In genomic region chr1:111738133-111738435, GRCh38 we compare ENCODE assay signal across 8 cellular contexts. TPM values are rescaled to one million over a fixed set of nuclear protein-coding genes. Genes with fewer than 3 reads are reported as not detected.
DNase-seq lines count a peak whose midpoint lies in the region; ATAC-seq and TF ChIP-seq lines count a peak whose summit lies in the region.

No MANE protein-coding gene starts in this region.

- BruUV-seq in PC-3 (replicated peaks; lab: Mats Ljungman, UMichigan): no TSS peak

- H3K27ac ChIP-seq in DOHH2 (ENCODE audit: low read depth, low read length) (no peak overlapping the region), PC-3 (ENCODE audit: low read length) (no peak overlapping the region), esophagus (ENCODE audit: low read depth in 2 of 2, low read length in 1 of 2) (peak overlapping the region; percentile 84 to 88), rectal smooth muscle tissue (ENCODE audit: low read depth, low read length) (peak overlapping the region; percentile 93)

- peaks cover 19% of the 10 kb centered on the region for H3K27me3 ChIP-seq in DOHH2 (ENCODE audit: control insufficient read depth, low read length)
- H3K27me3 ChIP-seq in PC-3 (ENCODE audit: low read length): no peaks in the 10 kb centered on the region
- H3K27me3 ChIP-seq in esophagus (ENCODE audit: control insufficient read depth in 1 of 2, insufficient read depth in 2 of 2, low read length in 2 of 2): no peaks in the 10 kb centered on the region
- H3K27me3 ChIP-seq in rectal smooth muscle tissue (ENCODE audit: control insufficient read depth, insufficient read depth, low read length): no peaks in the 10 kb centered on the region

- intact Hi-C loops in PC-3 (cut with micrococcal nuclease): loop anchor here (2.0 kb wide), 1 partner anchor 23 kb away; no protein-coding TSS in a partner anchor

- H3K4me3 ChIP-seq in DOHH2 (ENCODE audit: low read length): peak overlapping the region; percentile 78
- H3K4me3 ChIP-seq in PC-3 (ENCODE audit: low read length): peak overlapping the region; percentile 64
- peak overlapping the region; percentile 52 to 58 for H3K4me3 ChIP-seq in esophagus (ENCODE audit: low read depth in 1 of 2, low read length in 2 of 2)
- peak overlapping the region; percentile 82 for H3K4me3 ChIP-seq in rectal smooth muscle tissue (ENCODE audit: low read length)

- CTCF ChIA-PET in PC-3 (lab: Charles Lee): interaction anchor here (0.6 kb wide), 1 partner anchor 12 kb away, joined by 3 read pairs; no protein-coding TSS in a partner anchor

- 10 to 19% methylated on average over 9 of the region's 9 CpGs for WGBS in esophagus, 2 donors

- H3K4me1 ChIP-seq in DOHH2 (ENCODE audit: control insufficient read depth, low read length) (peaks cover 37% of the 10 kb centered on the region), PC-3 (ENCODE audit: insufficient read depth, low read length) (peaks cover 20% of the 10 kb centered on the region; the same call in 1 of the 2 replicates), esophagus (ENCODE audit: control insufficient read depth in 2 of 2, insufficient read depth in 2 of 2, low read length in 1 of 2) (peaks cover 3 to 17% of the 10 kb centered on the region in 2 donors), rectal smooth muscle tissue (ENCODE audit: control insufficient read depth, insufficient read depth, low read length) (peaks cover 17% of the 10 kb centered on the region)

- H3K79me2 ChIP-seq in DOHH2 (ENCODE audit: control insufficient read depth, low read length): no peaks in the 10 kb centered on the region
- H3K79me2 ChIP-seq in PC-3 (ENCODE audit: low read length): no peaks in the 10 kb centered on the region

- ATAC-seq in PC-3: no peak
- no peak for ATAC-seq in HG02588 (IDR thresholded peaks at IDR 0.05; ENCODE audit: unreplicated experiment)
- no peak for ATAC-seq in GM18873 (IDR thresholded peaks at IDR 0.05; ENCODE audit: low FRiP score, unreplicated experiment)

- H4K20me1 ChIP-seq in DOHH2 (ENCODE audit: control insufficient read depth, insufficient read depth, low read depth, low read length) (no peaks in the 10 kb centered on the region), PC-3 (ENCODE audit: low read length) (no peaks in the 10 kb centered on the region)

- TF ChIP-seq CTCF in DOHH2 (IDR thresholded peaks at IDR 0.05; ENCODE audit: low read depth, low read length, poor library complexity, severe bottlenecking) (no peak), PC-3 (conservative IDR thresholded peaks at IDR 0.05; ENCODE audit: low read depth, low read length) (no peak)

- H2AFZ ChIP-seq in PC-3 (ENCODE audit: low read length): peak overlapping the region; percentile 94

- H3K9ac ChIP-seq in PC-3 (ENCODE audit: low read length): no peak overlapping the region; the same call in 1 of the 2 replicates
- H3K9ac ChIP-seq in rectal smooth muscle tissue (ENCODE audit: low read length): no peak overlapping the region

- H3K9me3 ChIP-seq in DOHH2 (ENCODE audit: control insufficient read depth, insufficient read depth, low read length) (no peaks in the 10 kb centered on the region), PC-3 (ENCODE audit: low read length) (no peaks in the 10 kb centered on the region), esophagus (ENCODE audit: control insufficient read depth in 2 of 2, insufficient read depth in 1 of 2, low read depth in 1 of 2, low read length in 1 of 2) (no peaks in the 10 kb centered on the region)

- POLR2A ChIA-PET in PC-3 (lab: Charles Lee; ENCODE audit: unreplicated experiment): no interaction called here

- no peaks in the 10 kb centered on the region for H3K36me3 ChIP-seq in DOHH2 (ENCODE audit: control insufficient read depth, low read length)
- no peaks in the 10 kb centered on the region for H3K36me3 ChIP-seq in PC-3 (ENCODE audit: low read depth, low read length)
- peaks cover 0 to 8% of the 10 kb centered on the region in 2 donors for H3K36me3 ChIP-seq in esophagus (ENCODE audit: control insufficient read depth in 2 of 2, insufficient read depth in 2 of 2, low read length in 1 of 2)
- no peaks in the 10 kb centered on the region for H3K36me3 ChIP-seq in rectal smooth muscle tissue (ENCODE audit: control insufficient read depth, insufficient read depth, low read length)

- H3K9me2 ChIP-seq in DOHH2 (replicated peaks; ENCODE audit: control insufficient read depth, low read length): no peaks in the 10 kb centered on the region
- H3K9me2 ChIP-seq in PC-3 (replicated peaks; ENCODE audit: low read length): no peaks in the 10 kb centered on the region

- H3F3A ChIP-seq in DOHH2 (ENCODE audit: control insufficient read depth, insufficient read depth): peaks cover 3% of the 10 kb centered on the region; the same call in 1 of the 2 replicates
- H3F3A ChIP-seq in PC-3 (ENCODE audit: low read length, unreplicated experiment): no peaks in the 10 kb centered on the region

- H3K4me2 ChIP-seq in DOHH2 (ENCODE audit: low read length) (peak overlapping the region; percentile 94), PC-3 (ENCODE audit: low read length) (peak overlapping the region; percentile 92)

- DNase-seq in PC-3 (no peak), H4 (ENCODE audit: low spot score) (no peak)
- no peak for DNase-seq in stimulated activated CD4-positive, alpha-beta T cell treated with anti-CD3 and anti-CD28 coated beads, Interleukin-4, amount 100 ng/mL, for 24 hours

RNA-seq across cellular contexts. Expression of gene INKA2, which starts 1.1 kb away (rescaled TPM):
- 0.11 TPM in 1 of 2 replicates, not detected in the other for total RNA-seq in PC-3 (2014; rRNA removed)
- polyA plus RNA-seq in esophagus: 1 to 10 TPM; 1.2 to 3.0 TPM
- total RNA-seq in H4 (2014; rRNA removed; shearing (Covaris generic)): 3.7 and 4.4 TPM in 2 replicates

RNA-seq across cellular contexts. Expression of gene DDX20, which starts 17.6 kb away (rescaled TPM):
- 21.6 and 22.2 TPM in 2 replicates for total RNA-seq in PC-3 (2014; rRNA removed)
- 1 to 10 TPM; 3.2 to 4.2 TPM for polyA plus RNA-seq in esophagus
- total RNA-seq in H4 (2014; rRNA removed; shearing (Covaris generic)): 20.0 and 22.7 TPM in 2 replicates

Comparison
In these comparisons a context has a peak if more than half of its experiments do, and no peak if none do; other contexts are left out.
1. H3K27ac ChIP-seq: peak in esophagus (2 of 2) and rectal smooth muscle tissue (single experiment); none in DOHH2 (single experiment) and PC-3 (single experiment).
2. Peak in every context shown above with its lines, with median percentiles within 50 percentile points of each other: H3K4me3 ChIP-seq.